ENCODE assay signal across 8 cellular contexts in genomic region chr2:74507145-74507925, GRCh38. TPM values are rescaled to one million over a fixed set of nuclear protein-coding genes. Genes with fewer than 3 reads are reported as not detected.
DNase-seq lines count a peak whose midpoint lies in the region; ATAC-seq and TF ChIP-seq lines count a peak whose summit lies in the region.

Gene PCGF1, minus strand, starts transcription at chr2:74507695. Its CDS starts 27 bp downstream, at chr2:74507668.

- H3K4me3 Mint-ChIP-seq in progenitor cell of endocrine pancreas (ENCODE audit: low read depth), result peak within 1 kb of the TSS; percentile 99

- H3K4me3 ChIP-seq in urinary bladder (ENCODE audit: low read depth, low read length), result peak within 1 kb of the TSS; percentile 54

- peak; percentile 51 for TF ChIP-seq CTCF in GM13976 (IDR thresholded peaks at IDR 0.05; ENCODE audit: borderline replicate concordance, control extremely low read depth, extremely low read depth, insufficient read depth, missing control alignments)
- TF ChIP-seq CTCF in progenitor cell of endocrine pancreas (IDR thresholded peaks at IDR 0.05; ENCODE audit: unreplicated experiment), result peak; percentile 65

- H3K36me3 ChIP-seq in urinary bladder (ENCODE audit: insufficient read depth), result no peaks in the 10 kb centered on the region

- H3K4me1 ChIP-seq in urinary bladder (ENCODE audit: insufficient read depth), result no peaks in the 10 kb centered on the region

- ATAC-seq in HG02870 (IDR thresholded peaks at IDR 0.05; ENCODE audit: unreplicated experiment) (peak; percentile 90), left cardiac atrium (peak; percentile 93 to 96)

- peaks cover 12% of the 10 kb centered on the region for H3K36me3 Mint-ChIP-seq in progenitor cell of endocrine pancreas (ENCODE audit: insufficient read depth)

- H3K27me3 Mint-ChIP-seq in progenitor cell of endocrine pancreas, result peaks cover 29% of the 10 kb centered on the region

- H3K4me1 Mint-ChIP-seq in progenitor cell of endocrine pancreas (ENCODE audit: low read depth), result peaks cover 29% of the 10 kb centered on the region

- H3K27ac Mint-ChIP-seq in progenitor cell of endocrine pancreas, result peak within 1 kb of the TSS; percentile 100

- WGBS in urinary bladder, result under 1% methylated on average over 56 of the region's 56 CpGs

- peak within 1 kb of the TSS; percentile 95 for H3K27ac ChIP-seq in urinary bladder (ENCODE audit: low read depth)

- in situ Hi-C loops in GM13976 (cut with MboI; ENCODE audit: low sequenced_read_pairs, unreplicated experiment), result no loop called here

- DNase-seq in GM13976 (ENCODE audit: low spot score), result peak; percentile 97
- DNase-seq in NCI-H146 treated with DMSO at 0.1 percent for 48 hours (lab: John Stamatoyannopoulos, UW; ENCODE audit: unreplicated experiment), result peak; percentile 96
- DNase-seq in amniotic epithelial cell (ENCODE audit: low read depth), result peak; percentile 95
- peak; percentile 99 for DNase-seq in left cardiac atrium
- DNase-seq in progenitor cell of endocrine pancreas (ENCODE audit: low spot score, unreplicated experiment), result peak; percentile 94

- no peaks in the 10 kb centered on the region for H3K9me3 Mint-ChIP-seq in progenitor cell of endocrine pancreas (ENCODE audit: low read depth)

- intact Hi-C loops in T-helper 1 cell treated with Interleukin-12 subunit alpha and Interleukin-12 subunit beta and Interleukin-4 antibody, amounts not matched to agents 30 ng/mL and 1 ng/mL, for 36 hours (cut with micrococcal nuclease), result loop anchor here (1.0 to 2.0 kb wide), 14 partner anchors 9 to 770 kb away; partner anchors contain the start of genes AUP1, C2orf81, DGUOK and DOK1
- intact Hi-C loops in left cardiac atrium (cut with DNase I), result no loop called here

RNA-seq across cellular contexts. Expression of gene PCGF1, which starts in this region (rescaled TPM):
- total RNA-seq in T-helper 1 cell treated with Interleukin-12 subunit alpha and Interleukin-12 subunit beta and Interleukin-4 antibody, amounts not matched to agents 30 ng/mL and 1 ng/mL, for 36 hours, result 36.4 and 44.7 TPM in 2 replicates
- total RNA-seq in left cardiac atrium (10 to 100 TPM; 18.3 to 24.0 TPM), progenitor cell of endocrine pancreas (23.3 and 24.4 TPM in 2 replicates), urinary bladder (21.7 TPM)
- 19.2 TPM for polyA plus RNA-seq in urinary bladder

Comparison
In these comparisons a context has a peak if more than half of its experiments do, and no peak if none do; other contexts are left out.
1. Peak in every context shown above with its lines: DNase-seq, ATAC-seq, H3K4me3 ChIP-seq and H3K27ac ChIP-seq.